In the genomic region with DNA sequence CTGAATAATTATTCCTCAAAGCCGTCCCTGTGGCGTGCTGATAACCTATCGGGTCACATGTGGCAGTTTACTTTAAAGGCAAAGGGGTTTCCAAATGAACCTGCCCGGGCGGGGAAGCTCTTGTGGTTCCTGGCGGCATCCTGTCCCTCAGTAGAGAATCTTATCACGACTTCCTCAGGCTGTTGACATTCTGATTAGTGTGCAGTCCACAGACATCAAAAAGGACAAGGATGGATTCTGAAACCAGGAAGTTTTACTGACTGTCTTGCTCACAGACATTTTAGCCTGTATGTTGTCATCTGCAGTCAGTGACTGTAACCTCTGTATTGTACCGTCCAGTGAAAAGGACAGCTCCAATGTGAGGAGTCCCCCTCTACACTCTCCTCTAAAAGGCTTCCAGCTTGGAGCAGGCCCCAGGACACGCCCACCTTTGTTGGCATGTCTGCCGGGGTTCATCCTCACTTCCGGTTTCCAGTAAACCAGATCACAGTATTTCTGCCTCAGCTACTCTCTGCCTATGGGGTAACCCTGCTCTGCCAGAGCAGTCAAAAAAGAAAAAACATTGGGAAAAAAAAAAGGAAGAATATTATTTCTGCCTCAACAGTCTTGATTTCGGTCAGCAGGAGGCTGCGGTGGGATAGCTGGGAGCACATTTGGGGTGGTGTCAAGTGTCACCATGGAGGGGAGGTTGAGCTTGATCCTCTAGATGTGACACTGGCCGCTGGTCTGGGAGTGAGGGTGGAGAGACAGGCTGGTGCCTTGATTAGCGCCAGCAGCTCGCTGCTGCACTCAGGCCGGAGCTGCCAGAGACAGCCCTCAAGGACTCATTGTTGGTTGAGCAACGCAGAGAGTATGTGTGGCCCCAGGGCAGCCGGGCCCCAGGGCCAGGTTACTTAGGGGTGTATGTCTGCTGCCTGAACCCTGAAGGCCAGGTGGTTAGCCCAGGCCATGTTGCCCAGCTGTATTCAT, we compare ENCODE assay signal across 8 cellular contexts.
A peak's percentile ranks its signal among the peaks of the same experiment; 100 is the strongest.
DNase-seq lines count a peak whose midpoint lies in the region; ATAC-seq, FAIRE-seq and TF ChIP-seq lines count a peak whose summit lies in the region.

No MANE protein-coding gene starts in this region.

- H3K4me3 ChIP-seq in small intestine (ENCODE audit: low read depth in 1 of 2, low read length in 2 of 2) (no peak overlapping the region), vagina (no peak overlapping the region)

- H3K4me1 ChIP-seq in small intestine (ENCODE audit: control insufficient read depth in 2 of 2, insufficient read depth in 1 of 2, low read depth in 1 of 2, low read length in 1 of 2) (peaks cover 1 to 12% of the 10 kb centered on the region in 2 donors), vagina (peaks cover 14% of the 10 kb centered on the region)

- no peaks in the 10 kb centered on the region for H3K9me3 ChIP-seq in KOPT-K1 (ENCODE audit: insufficient read depth, low read length, poor library complexity, severe bottlenecking)
- no peaks in the 10 kb centered on the region for H3K9me3 ChIP-seq in small intestine (ENCODE audit: control insufficient read depth, low read depth)
- H3K9me3 ChIP-seq in vagina: no peaks in the 10 kb centered on the region

- no peak for FAIRE-seq in small intestine (lab: Jason Lieb, UNC)

- peaks cover 14% of the 10 kb centered on the region; the same call in 1 of the 2 replicates for H3K36me3 ChIP-seq in KOPT-K1 (ENCODE audit: insufficient read depth, low read length)
- no peaks in the 10 kb centered on the region for H3K36me3 ChIP-seq in small intestine (ENCODE audit: control insufficient read depth in 2 of 2, insufficient read depth in 2 of 2, low read length in 2 of 2)
- H3K36me3 ChIP-seq in vagina: no peaks in the 10 kb centered on the region

- no peak for TF ChIP-seq CTCF in vagina (IDR thresholded peaks at IDR 0.05)

- intact Hi-C loops in cardiac septum (cut with DNase I): no loop called here
- intact Hi-C loops in vagina (cut with DNase I): no loop called here

- H3K27me3 ChIP-seq in small intestine (ENCODE audit: control insufficient read depth in 2 of 2, insufficient read depth in 2 of 2, low read length in 2 of 2): no peaks in the 10 kb centered on the region
- no peaks in the 10 kb centered on the region for H3K27me3 ChIP-seq in vagina

- ATAC-seq in GM18907 (IDR thresholded peaks at IDR 0.05; ENCODE audit: unreplicated experiment): no peak

- TF ChIP-seq POLR2A in vagina (IDR thresholded peaks at IDR 0.05): no peak

- DNase-seq in activated T-cell treated with anti-CD3 and anti-CD28 coated beads for 24 hours (ENCODE audit: low read depth) (peak; percentile 26), cardiac septum (ENCODE audit: low spot score) (peak; percentile 75), small intestine (peak; percentile 39), vagina (ENCODE audit: extremely low spot score in 2 of 2) (no peak), HPDE6-E6E7 (ENCODE audit: extremely low spot score) (no peak), NCI-H2196 (lab: John Stamatoyannopoulos, UW; ENCODE audit: unreplicated experiment) (no peak)

- H3K27ac ChIP-seq in KOPT-K1 (ENCODE audit: low read depth, low read length, poor library complexity, severe bottlenecking): peak overlapping the region; percentile 72
- peak overlapping the region in 1 of 2 donors; percentile 55 for H3K27ac ChIP-seq in small intestine (ENCODE audit: low read depth in 1 of 2, low read length in 1 of 2)
- no peak overlapping the region for H3K27ac ChIP-seq in vagina

- 39 to 46% (median 40%) methylated on average over 19 of the region's 19 CpGs for WGBS in small intestine, 3 donors

Comparison
In these comparisons a context has a peak if more than half of its experiments do, and no peak if none do; other contexts are left out.
1. DNase-seq: peak in activated T-cell treated with anti-CD3 and anti-CD28 coated beads for 24 hours (single experiment), cardiac septum (single experiment) and small intestine (single experiment); none in vagina (0 of 2), HPDE6-E6E7 (single experiment) and NCI-H2196 (single experiment).